26 cellular contexts compared by ENCODE assay signal in the genomic region with DNA sequence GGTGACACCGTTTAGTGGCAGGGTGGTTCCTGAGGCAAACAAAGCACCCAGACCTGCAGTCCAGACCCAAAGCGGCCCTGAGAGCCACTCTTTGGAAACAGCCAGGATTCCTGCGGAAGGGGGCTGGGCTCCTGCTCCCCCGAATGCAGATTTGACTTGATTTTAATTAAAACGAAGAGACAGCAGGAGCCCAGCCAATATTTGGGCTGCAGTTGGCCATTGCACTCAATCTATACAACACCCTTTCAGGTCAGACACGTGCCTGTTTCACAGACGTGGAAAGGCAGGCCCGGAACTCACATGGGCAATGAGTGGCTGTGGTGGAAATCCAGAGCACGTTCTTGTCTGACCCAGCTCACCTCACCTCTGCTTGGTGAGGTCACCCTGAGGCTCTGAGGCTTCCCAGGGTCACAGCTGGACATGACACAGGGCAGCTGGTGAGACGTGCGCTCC.
A peak's percentile ranks its signal among the peaks of the same experiment; 100 is the strongest.
DNase-seq lines count a peak whose midpoint lies in the region; ATAC-seq and TF ChIP-seq lines count a peak whose summit lies in the region.
"Had no signal": no experiment of that assay in that cellular context is flagged by ENCODE, and none has a peak within 500 bp of the region (broad histone marks: within the 10 kb centered on the region; RNA-seq: fewer than 3 reads in every experiment).

No MANE protein-coding gene starts in this region.

- TF ChIP-seq CTCF in gastrocnemius medialis (IDR thresholded peaks at IDR 0.05 in 4 of 5, conservative IDR thresholded peaks at IDR 0.05 in 1 of 5): no peak

- H3K9ac ChIP-seq in NT2/D1 (ENCODE audit: insufficient read length, low read depth): peak overlapping the region; percentile 52
- H3K9ac ChIP-seq: BLaER1 treated with 17β-estradiol and CSF1 and Interleukin-3, amounts not matched to agents 10 nM and 100 nM had no signal

- no peaks in the 10 kb centered on the region for H3K9me3 ChIP-seq in NT2/D1 (ENCODE audit: insufficient read depth, low read length)
- no peaks in the 10 kb centered on the region for H3K9me3 ChIP-seq in gastrocnemius medialis

- intact Hi-C loops in gastrocnemius medialis (cut with DNase I; ENCODE audit: low total_unique reads): no loop called here

- no peak for TF ChIP-seq POLR2A in gastrocnemius medialis (IDR thresholded peaks at IDR 0.05)

- no peak overlapping the region for H3K4me3 ChIP-seq in H7 (ENCODE audit: insufficient read depth, low read depth, low read length)
- no peak overlapping the region for H3K4me3 ChIP-seq in NT2/D1 (ENCODE audit: insufficient read length, low read depth)
- no peak overlapping the region for H3K4me3 ChIP-seq in gastrocnemius medialis
- H3K4me3 ChIP-seq: BLaER1 treated with 17β-estradiol and CSF1 and Interleukin-3, amounts not matched to agents 10 nM and 100 nM; psoas muscle had no signal

- H3K27me3 ChIP-seq in H7 (ENCODE audit: control insufficient read depth, insufficient read depth, low read length) (no peaks in the 10 kb centered on the region), NT2/D1 (ENCODE audit: insufficient read depth, insufficient read length) (no peaks in the 10 kb centered on the region), gastrocnemius medialis (no peaks in the 10 kb centered on the region)
- H3K27me3 ChIP-seq: BLaER1 treated with 17β-estradiol and CSF1 and Interleukin-3, amounts not matched to agents 10 nM and 100 nM had no signal

- ATAC-seq in HG03571 (IDR thresholded peaks at IDR 0.05; ENCODE audit: unreplicated experiment) (no peak), GM21526 (IDR thresholded peaks at IDR 0.05; ENCODE audit: low FRiP score, unreplicated experiment) (no peak), gastrocnemius medialis (no peak)
- ATAC-seq: left ventricle myocardium superior; naive thymus-derived CD4-positive, alpha-beta T cell; psoas muscle; stimulated activated memory B cell treated with anti-CD40 and anti-IgM and Interleukin-4, amounts not matched to agents 10 μg/mL and 1 μg/mL and 100 μg/mL, for 72 hours had no signal

- no peaks in the 10 kb centered on the region for H3K36me3 ChIP-seq in H7 (replicated peaks; ENCODE audit: control insufficient read depth, insufficient read depth, low read length)
- H3K36me3 ChIP-seq in NT2/D1 (ENCODE audit: insufficient read depth, insufficient read length, low read length): no peaks in the 10 kb centered on the region
- H3K36me3 ChIP-seq in gastrocnemius medialis: no peaks in the 10 kb centered on the region

- in situ Hi-C loops in gastrocnemius medialis (cut with MboI; ENCODE audit: low sequenced_read_pairs in 4 of 4): no loop called here

- DNase-seq in H7 (peak; percentile 75), NT2/D1 (ENCODE audit: low read depth, low spot score) (no peak), iPS-NIHi11 (ENCODE audit: low spot score) (peak; percentile 58), retina (peak; percentile 12), gastrocnemius medialis (no peak)
- DNase-seq: activated CD4-positive, alpha-beta memory T cell treated with anti-CD3 and anti-CD28 coated beads, Interleukin-2, amount 10 ng/mL, durations not matched to agents 7 days and 5 days; anterior cingulate cortex; DMS53; effector CD4-positive, alpha-beta T cell; hypothalamus; KG1; left ventricle myocardium superior; NCI-H1092 treated with DMSO at 0.1 percent for 48 hours; NCI-H187; NCI-H526; NK-92 treated with Interleukin-12 subunit alpha and Interleukin-12 subunit beta, amount 100 ng/mL, for 24 hours; nucleus accumbens; psoas muscle; SIG-M5; stimulated activated CD4-positive, alpha-beta T cell treated with anti-CD3 and anti-CD28 coated beads, Interleukin-15, amount 100 ng/mL, for 24 hours; substantia nigra had no signal

- no peak overlapping the region for H3K27ac ChIP-seq in gastrocnemius medialis
- H3K27ac ChIP-seq: BLaER1 treated with 17β-estradiol and CSF1 and Interleukin-3, amounts not matched to agents 10 nM and 100 nM; psoas muscle had no signal

- H3K4me1 ChIP-seq in NT2/D1 (ENCODE audit: insufficient read depth, insufficient read length): peaks cover 15% of the 10 kb centered on the region
- no peaks in the 10 kb centered on the region for H3K4me1 ChIP-seq in gastrocnemius medialis
- H3K4me1 ChIP-seq: psoas muscle had no signal

Comparison
In these comparisons a context has a peak if more than half of its experiments do, and no peak if none do; other contexts are left out.
1. DNase-seq: peak in H7 (single experiment), iPS-NIHi11 (single experiment) and retina (single experiment); none in NT2/D1 (single experiment) and gastrocnemius medialis (0 of 2).